13 cellular contexts compared by ENCODE assay signal in genomic region chr2:6946722-6947121, GRCh38. TPM values are rescaled to one million over a fixed set of nuclear protein-coding genes. Genes with fewer than 3 reads are reported as not detected.
DNase-seq lines count a peak whose midpoint lies in the region; ATAC-seq and TF ChIP-seq lines count a peak whose summit lies in the region.
"Had no signal": no experiment of that assay in that cellular context is flagged by ENCODE, and none has a peak within 500 bp of the region (broad histone marks: within the 10 kb centered on the region; RNA-seq: fewer than 3 reads in every experiment).

No MANE protein-coding gene starts in this region.

- no peaks in the 10 kb centered on the region for H3K36me3 ChIP-seq in gastrocnemius medialis

- no peak overlapping the region for H3K4me3 ChIP-seq in gastrocnemius medialis

- peak overlapping the region in 2 of 4 donors; percentile 22 to 49 for H3K27ac ChIP-seq in gastrocnemius medialis

- H3K27ac Mint-ChIP-seq in chondrocyte (ENCODE audit: unreplicated experiment) (peak overlapping the region; percentile 58), nephron progenitor cell (no peak overlapping the region)
- H3K27ac Mint-ChIP-seq: activated naive CD4-positive, alpha-beta T cell treated with anti-CD3 and anti-CD28 coated beads for 36 hours; H9 had no signal

- H3K27me3 Mint-ChIP-seq in chondrocyte (ENCODE audit: low read depth), result no peaks in the 10 kb centered on the region
- H3K27me3 Mint-ChIP-seq in nephron progenitor cell (ENCODE audit: low read depth, poor library complexity), result no peaks in the 10 kb centered on the region

- DNase-seq in COLO829 (ENCODE audit: low spot score) (peak; percentile 88), NCI-H226 (peak; percentile 22), chondrocyte (ENCODE audit: low spot score) (no peak), non-pigmented ciliary epithelial cell (ENCODE audit: low read depth) (peak; percentile 77), nephron progenitor cell (no peak), NCI-H146 (lab: John Stamatoyannopoulos, UW) (no peak), gastrocnemius medialis (no peak)
- DNase-seq: activated naive CD4-positive, alpha-beta T cell treated with anti-CD3 and anti-CD28 coated beads for 36 hours; Caco-2; effector CD4-positive, alpha-beta T cell; H9; NCI-H2081 treated with DMSO at 0.1 percent for 48 hours had no signal

- H3K9me3 Mint-ChIP-seq in chondrocyte (ENCODE audit: low read depth), result no peaks in the 10 kb centered on the region
- H3K9me3 Mint-ChIP-seq in nephron progenitor cell, result no peaks in the 10 kb centered on the region
- H3K9me3 Mint-ChIP-seq: activated naive CD4-positive, alpha-beta T cell treated with anti-CD3 and anti-CD28 coated beads for 36 hours; H9 had no signal

- H3K4me3 Mint-ChIP-seq in chondrocyte (ENCODE audit: unreplicated experiment) (no peak overlapping the region), nephron progenitor cell (no peak overlapping the region)
- H3K4me3 Mint-ChIP-seq: activated naive CD4-positive, alpha-beta T cell treated with anti-CD3 and anti-CD28 coated beads for 36 hours; H9 had no signal

- H3K9me3 ChIP-seq in gastrocnemius medialis, result no peaks in the 10 kb centered on the region
- H3K9me3 ChIP-seq: Caco-2 had no signal

- no peak for TF ChIP-seq POLR2A in gastrocnemius medialis (IDR thresholded peaks at IDR 0.05)

- H3K4me1 Mint-ChIP-seq in chondrocyte (ENCODE audit: low read depth), result peaks cover 41% of the 10 kb centered on the region
- H3K4me1 Mint-ChIP-seq in nephron progenitor cell, result peaks cover 14% of the 10 kb centered on the region

- in situ Hi-C loops in gastrocnemius medialis (cut with MboI; ENCODE audit: low sequenced_read_pairs in 4 of 4), result no loop called here

- H3K4me1 ChIP-seq in gastrocnemius medialis, result peaks cover 15 to 16% of the 10 kb centered on the region in 2 donors
- H3K4me1 ChIP-seq: Caco-2 had no signal

- no peaks in the 10 kb centered on the region for H3K27me3 ChIP-seq in gastrocnemius medialis

- intact Hi-C loops in gastrocnemius medialis (cut with DNase I; ENCODE audit: low total_unique reads), result no loop called here

- ATAC-seq in GM18520 (IDR thresholded peaks at IDR 0.05; ENCODE audit: unreplicated experiment) (no peak), gastrocnemius medialis (no peak)

- H3K36me3 Mint-ChIP-seq in chondrocyte (ENCODE audit: low read depth) (peaks cover 11% of the 10 kb centered on the region), nephron progenitor cell (ENCODE audit: low read depth) (peaks cover 53% of the 10 kb centered on the region)

- TF ChIP-seq CTCF in chondrocyte (IDR thresholded peaks at IDR 0.05) (no peak), nephron progenitor cell (IDR thresholded peaks at IDR 0.05) (no peak), gastrocnemius medialis (IDR thresholded peaks at IDR 0.05 in 4 of 5, conservative IDR thresholded peaks at IDR 0.05 in 1 of 5) (no peak)

RNA-seq across cellular contexts. Expression of gene RNF144A, which starts 29.5 kb away (rescaled TPM):
- total RNA-seq in chondrocyte, result 7.2 to 10.9 TPM (median 9.5 TPM) in 3 replicates
- 10 to 100 TPM in 2 of 4 donors, 1 to 10 TPM in 2; 4.9 to 16.2 (median 10.2) TPM for total RNA-seq in gastrocnemius medialis

Comparison
In these comparisons a context has a peak if more than half of its experiments do, and no peak if none do; other contexts are left out.
1. DNase-seq: peak in COLO829 (single experiment), NCI-H226 (single experiment) and non-pigmented ciliary epithelial cell (single experiment); none in chondrocyte (single experiment), nephron progenitor cell (single experiment), NCI-H146 (single experiment) and gastrocnemius medialis (0 of 2).